9 cellular contexts compared by ENCODE assay signal in genomic region chr3:39208463-39209055, GRCh38. TPM values are rescaled to one million over a fixed set of nuclear protein-coding genes. Genes with fewer than 3 reads are reported as not detected.
DNase-seq lines count a peak whose midpoint lies in the region; ATAC-seq and TF ChIP-seq lines count a peak whose summit lies in the region.
"Had no signal": no experiment of that assay in that cellular context is flagged by ENCODE, and none has a peak within 500 bp of the region (broad histone marks: within the 10 kb centered on the region; RNA-seq: fewer than 3 reads in every experiment).

No MANE protein-coding gene starts in this region.

- no peaks in the 10 kb centered on the region for H3K9me3 ChIP-seq in iPS DF 6.9 (ENCODE audit: control insufficient read depth, insufficient read depth, low read length)

- peaks cover 8% of the 10 kb centered on the region for H3K27me3 ChIP-seq in BJ (ENCODE audit: control insufficient read depth, insufficient read depth, low read length)
- H3K27me3 ChIP-seq in iPS DF 6.9 (ENCODE audit: control insufficient read depth, insufficient read depth, low read length): no peaks in the 10 kb centered on the region

- CTCF ChIA-PET in BJ (lab: Yijun Ruan, JAX): interaction anchor here (0.6 to 8.3 kb wide), 8 partner anchors 10 to 81 kb away, joined by 3 to 124 read pairs (median 4); partner anchors contain the start of genes CX3CR1 and XIRP1

- H3K4me3 ChIP-seq in BJ (ENCODE audit: low read depth, low read length) (no peak overlapping the region), iPS DF 6.9 (ENCODE audit: low read length) (no peak overlapping the region)
- H3K4me3 ChIP-seq: SK-N-MC had no signal

- POLR2A ChIA-PET in BJ (lab: Charles Lee): no interaction called here

- H3K36me3 ChIP-seq in BJ (ENCODE audit: control insufficient read depth, insufficient read depth, low read length) (no peaks in the 10 kb centered on the region), iPS DF 6.9 (ENCODE audit: control insufficient read depth, insufficient read depth, low read length) (no peaks in the 10 kb centered on the region)

- peaks cover 4% of the 10 kb centered on the region; the same call in 1 of the 2 replicates for H3K4me1 ChIP-seq in iPS DF 6.9 (ENCODE audit: control insufficient read depth, insufficient read depth, low read length)

- WGBS in iPS DF 6.9 (ENCODE audit: insufficient coverage, insufficient read length): no CpG with 5 or more reads among the region's 7 CpGs

- DNase-seq in BJ (ENCODE audit: low read depth) (no peak), NCI-H82 treated with DMSO at 0.1 percent for 48 hours (lab: John Stamatoyannopoulos, UW; ENCODE audit: unreplicated experiment) (peak; percentile 44), astrocyte of the hippocampus (ENCODE audit: low read depth, low spot score) (peak; percentile 51), iPS DF 6.9 (ENCODE audit: low read depth, low spot score) (peak; percentile 29)
- peak; percentile 22 for DNase-seq in stimulated activated CD4-positive, alpha-beta T cell treated with anti-CD3 and anti-CD28 coated beads, Interleukin-1b, Interleukin-23, amount 100 ng/mL, for 48 hours
- no peak for DNase-seq in activated CD8-positive, alpha-beta memory T cell treated with anti-CD3 and anti-CD28 coated beads, Interleukin-2, amount 50 U/mL, for 48 hours

- peak; percentile 80 for TF ChIP-seq CTCF in BJ (IDR thresholded peaks at IDR 0.05; ENCODE audit: insufficient read depth, low read depth, low read length)

- ATAC-seq in GM18498 (IDR thresholded peaks at IDR 0.05; ENCODE audit: unreplicated experiment): peak; percentile 43
- ATAC-seq in GM18861 (IDR thresholded peaks at IDR 0.05; ENCODE audit: unreplicated experiment): no peak

- no peak overlapping the region for H3K27ac ChIP-seq in iPS DF 6.9 (ENCODE audit: low read length)
- H3K27ac ChIP-seq: SK-N-MC had no signal

RNA-seq across cellular contexts. Expression of gene XIRP1, which starts 16.2 kb away (rescaled TPM):
- 0.04 and 0.05 TPM in 2 replicates for polyA plus RNA-seq in BJ (2011; rRNA removed)
- 0.10 TPM in 1 of 2 replicates, not detected in the other for polyA minus RNA-seq in BJ (2011; rRNA and poly(A)+ RNA removed)

RNA-seq across cellular contexts. Expression of gene CSRNP1, which starts 55.2 kb away (rescaled TPM):
- polyA plus RNA-seq in BJ (2011; rRNA removed): 8.1 and 14.8 TPM in 2 replicates
- polyA minus RNA-seq in BJ (2011; rRNA and poly(A)+ RNA removed): 16.5 and 20.5 TPM in 2 replicates

Comparison
In these comparisons a context has a peak if more than half of its experiments do, and no peak if none do; other contexts are left out.
1. DNase-seq: peak in NCI-H82 treated with DMSO at 0.1 percent for 48 hours (single experiment), astrocyte of the hippocampus (single experiment), iPS DF 6.9 (single experiment) and stimulated activated CD4-positive, alpha-beta T cell treated with anti-CD3 and anti-CD28 coated beads, Interleukin-1b, Interleukin-23, amount 100 ng/mL, for 48 hours (single experiment); none in BJ (single experiment) and activated CD8-positive, alpha-beta memory T cell treated with anti-CD3 and anti-CD28 coated beads, Interleukin-2, amount 50 U/mL, for 48 hours (single experiment).